In the genomic region with DNA sequence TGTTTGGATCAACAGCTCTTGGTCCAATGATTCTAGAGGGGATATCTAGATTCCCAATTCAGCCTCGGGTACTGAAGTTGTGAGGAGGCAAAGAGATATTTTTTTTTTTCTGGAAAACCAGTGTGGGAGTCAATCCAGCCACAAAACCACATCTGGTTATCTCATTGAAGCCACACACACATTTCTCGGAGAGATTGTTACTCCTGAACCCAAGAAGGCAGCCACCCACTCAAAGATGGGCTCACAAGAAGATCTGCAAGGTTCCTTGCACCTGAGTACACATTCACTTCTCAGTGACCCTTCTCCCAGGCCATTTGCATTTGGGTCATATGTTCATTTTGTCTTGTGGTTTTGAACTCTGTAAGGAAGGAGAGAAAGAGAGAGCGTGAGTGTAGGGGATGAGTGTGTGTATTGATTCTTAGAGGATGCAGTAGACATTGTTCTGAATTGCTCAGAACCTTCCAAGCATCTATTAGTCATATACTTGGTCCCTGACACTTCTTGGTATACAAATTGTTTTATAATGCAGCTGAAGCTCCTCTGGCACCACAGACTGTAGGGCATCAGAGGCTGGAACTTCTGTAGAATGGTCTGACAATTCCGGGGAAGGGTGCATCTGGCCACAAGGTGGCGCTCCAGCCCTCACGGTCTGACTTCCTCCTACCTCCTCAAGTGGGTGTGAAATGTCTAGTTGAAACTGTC, we compare ENCODE assay signal across 8 cellular contexts. TPM values are rescaled to one million over a fixed set of nuclear protein-coding genes. Genes with fewer than 3 reads are reported as not detected.
DNase-seq lines count a peak whose midpoint lies in the region; ATAC-seq and TF ChIP-seq lines count a peak whose summit lies in the region.

No MANE protein-coding gene starts in this region.

- peak; percentile 89 for ATAC-seq in GM19025 (IDR thresholded peaks at IDR 0.05; ENCODE audit: low read depth, unreplicated experiment)
- ATAC-seq in HG03378 (IDR thresholded peaks at IDR 0.05; ENCODE audit: unreplicated experiment), result peak; percentile 65

- TF ChIP-seq POLR2A in lower leg skin (IDR thresholded peaks at IDR 0.05), result no peak

- peak; percentile 75 to 78 for DNase-seq in AML-193 (lab: John Stamatoyannopoulos, UW)
- DNase-seq in NCI-H69 (lab: John Stamatoyannopoulos, UW), result peak; percentile 60
- peak; percentile 81 for DNase-seq in activated CD4-positive, alpha-beta T cell treated with anti-CD3 and anti-CD28 coated beads, Interleukin-2, amount 50 U/mL, for 4 hours
- DNase-seq in coronary artery (ENCODE audit: low spot score), result no peak
- peak; percentile 62 to 95 for DNase-seq in lower leg skin (ENCODE audit: low spot score in 2 of 2)
- DNase-seq in stimulated activated CD8-positive, alpha-beta memory T cell treated with anti-CD3 and anti-CD28 coated beads, Interleukin-12 subunit alpha, Interleukin-12 subunit beta, amount 100 ng/mL, for 1 hour (ENCODE audit: low read depth), result peak; percentile 78

- 43 to 47% methylated on average over 6 of the region's 6 CpGs for WGBS in lower leg skin, 2 donors

- intact Hi-C loops in lower leg skin (cut with DNase I; ENCODE audit: low total_unique reads), result no loop called here

- H3K27ac ChIP-seq in coronary artery, result no peak overlapping the region

- peak; percentile 80 for TF ChIP-seq CTCF in coronary artery (IDR thresholded peaks at IDR 0.05)
- TF ChIP-seq CTCF in lower leg skin (IDR thresholded peaks at IDR 0.05), result peak in 1 of 3 donors; percentile 59

- H3K4me3 ChIP-seq in coronary artery (no peak overlapping the region), lower leg skin (ENCODE audit: low read depth, poor library complexity, severe bottlenecking) (no peak overlapping the region)

RNA-seq across cellular contexts. Expression of gene TRA2B, which starts 39.3 kb away (rescaled TPM):
- 100 to 1,000 TPM in 3 of 4 donors, 10 to 100 TPM in 1; 91.2 to 170 (median 124) TPM for total RNA-seq in lower leg skin
